12 cellular contexts compared by ENCODE assay signal in the genomic region with DNA sequence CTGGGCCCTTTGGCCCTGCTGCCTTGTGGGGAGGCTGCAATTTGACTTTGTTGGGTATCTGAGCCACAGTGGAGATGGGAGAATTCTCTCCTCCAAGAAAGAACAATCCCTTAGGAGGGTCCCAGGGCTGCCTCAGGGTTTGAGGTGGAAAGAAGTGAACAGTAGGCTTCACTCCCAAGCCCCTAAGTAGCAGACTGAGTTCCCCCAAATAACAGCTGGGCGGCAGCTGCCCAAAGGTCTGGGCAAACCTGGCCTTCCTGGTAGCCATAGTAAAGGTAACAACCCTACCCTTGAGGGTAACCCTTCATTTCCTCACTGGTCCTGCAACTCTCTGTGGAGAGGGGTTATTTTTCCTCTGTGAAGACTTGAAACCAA. TPM values are rescaled to one million over a fixed set of nuclear protein-coding genes. Genes with fewer than 3 reads are reported as not detected.
DNase-seq lines count a peak whose midpoint lies in the region; ATAC-seq and TF ChIP-seq lines count a peak whose summit lies in the region.
"Had no signal": no experiment of that assay in that cellular context is flagged by ENCODE, and none has a peak within 500 bp of the region (broad histone marks: within the 10 kb centered on the region; RNA-seq: fewer than 3 reads in every experiment).

No MANE protein-coding gene starts in this region.

- H3K4me1 ChIP-seq in Caco-2 = peaks cover 30% of the 10 kb centered on the region
- H3K4me1 ChIP-seq in PC-9 (replicated peaks; ENCODE audit: insufficient read depth) = peaks cover 31% of the 10 kb centered on the region
- H3K4me1 ChIP-seq in gastroesophageal sphincter = peaks cover 0 to 42% (median 5%) of the 10 kb centered on the region in 3 donors
- H3K4me1 ChIP-seq in parathyroid adenoma = peaks cover 2% of the 10 kb centered on the region

- H3K36me3 Mint-ChIP-seq in Caco-2 (ENCODE audit: insufficient read depth, unreplicated experiment) = peaks cover 16% of the 10 kb centered on the region
- H3K36me3 Mint-ChIP-seq in activated CD4-positive, alpha-beta memory T cell treated with anti-CD3 and anti-CD28 coated beads, Interleukin-2, amount 10 ng/mL, durations not matched to agents 7 days and 5 days (ENCODE audit: low read depth) = no peaks in the 10 kb centered on the region
- H3K36me3 Mint-ChIP-seq: activated naive CD4-positive, alpha-beta T cell treated with anti-CD3 and anti-CD28 coated beads, Interleukin-2, amount 10 ng/mL, durations not matched to agents 7 days and 5 days had no signal

- H3K79me2 ChIP-seq in PC-9 (ENCODE audit: low read depth) = peaks cover 56% of the 10 kb centered on the region
- no peaks in the 10 kb centered on the region for H3K79me2 ChIP-seq in parathyroid adenoma

- no peak overlapping the region for H3K9ac ChIP-seq in parathyroid adenoma

- no peak for TF ChIP-seq EP300 in gastroesophageal sphincter (IDR thresholded peaks at IDR 0.05)

- CTCF ChIA-PET in Caco-2 (lab: Charles Lee) (interaction anchor here (1.2 to 2.4 kb wide), 3 partner anchors 9 to 194 kb away, joined by 3 to 11 read pairs (median 3); no protein-coding TSS in a partner anchor), PC-9 (lab: Charles Lee) (no interaction called here)
- CTCF ChIA-PET in activated CD4-positive, alpha-beta memory T cell treated with anti-CD3 and anti-CD28 coated beads, Interleukin-2, amount 10 ng/mL, durations not matched to agents 7 days and 5 days (lab: Charles Lee) = interaction anchor here (1.1 kb wide), 1 partner anchor 9 kb away, joined by 3 read pairs; no protein-coding TSS in a partner anchor

- no peak for TF ChIP-seq POLR2A in gastroesophageal sphincter (IDR thresholded peaks at IDR 0.05)

- H3K27ac Mint-ChIP-seq in Caco-2 (ENCODE audit: unreplicated experiment) = peak overlapping the region; percentile 90
- H3K27ac Mint-ChIP-seq in activated CD4-positive, alpha-beta memory T cell treated with anti-CD3 and anti-CD28 coated beads, Interleukin-2, amount 10 ng/mL, durations not matched to agents 7 days and 5 days = no peak overlapping the region
- H3K27ac Mint-ChIP-seq: activated naive CD4-positive, alpha-beta T cell treated with anti-CD3 and anti-CD28 coated beads, Interleukin-2, amount 10 ng/mL, durations not matched to agents 7 days and 5 days; memory B cell had no signal

- H3K4me3 ChIP-seq in Caco-2 (ENCODE audit: low read depth, low read length) (peak overlapping the region; percentile 83), PC-9 (peak overlapping the region; percentile 77), gastroesophageal sphincter (peak overlapping the region; percentile 64 to 65), parathyroid adenoma (ENCODE audit: low read depth, low read length) (peak overlapping the region; percentile 51)

- H3K36me3 ChIP-seq in Caco-2 (ENCODE audit: control insufficient read depth, insufficient read depth, low read length) (no peaks in the 10 kb centered on the region), PC-9 (ENCODE audit: low read depth) (no peaks in the 10 kb centered on the region; the same call in 1 of the 2 replicates), gastroesophageal sphincter (no peaks in the 10 kb centered on the region), parathyroid adenoma (ENCODE audit: control insufficient read depth, insufficient read depth, low read length) (no peaks in the 10 kb centered on the region)

- H3K27me3 ChIP-seq in Caco-2 (replicated peaks; ENCODE audit: control insufficient read depth, insufficient read depth, low read length) (no peaks in the 10 kb centered on the region), PC-9 (ENCODE audit: insufficient read depth, low read depth) (no peaks in the 10 kb centered on the region), gastroesophageal sphincter (no peaks in the 10 kb centered on the region), parathyroid adenoma (ENCODE audit: control insufficient read depth, insufficient read depth, low read length) (no peaks in the 10 kb centered on the region)

- TF ChIP-seq CTCF in Caco-2 (IDR thresholded peaks at IDR 0.05; ENCODE audit: insufficient read depth in 1 of 2, low read depth in 1 of 2, low read length in 1 of 2, severe bottlenecking in 1 of 2, unreplicated experiment in 1 of 2) (no peak), PC-9 (conservative IDR thresholded peaks at IDR 0.05) (no peak), gastroesophageal sphincter (IDR thresholded peaks at IDR 0.05) (no peak), parathyroid adenoma (IDR thresholded peaks at IDR 0.05) (no peak)

- BruUV-seq in Caco-2 (replicated peaks; lab: Mats Ljungman, UMichigan) (no TSS peak), PC-9 (replicated peaks; lab: Mats Ljungman, UMichigan) (TSS peak; percentile 38)

- DNase-seq in Caco-2 = no peak
- DNase-seq in PC-9 = no peak
- no peak for DNase-seq in MV-4-11 (lab: John Stamatoyannopoulos, UW)
- DNase-seq in hippocampal formation (lab: John Stamatoyannopoulos, UW) = no peak
- no peak for DNase-seq in activated CD4-positive, alpha-beta memory T cell treated with anti-CD3 and anti-CD28 coated beads, Interleukin-2, amount 10 ng/mL, durations not matched to agents 7 days and 5 days
- no peak for DNase-seq in NOMO-1 treated with dmso at 0.1 percent for 144 hours (lab: John Stamatoyannopoulos, UW; ENCODE audit: unreplicated experiment)
- DNase-seq: activated CD4-positive, alpha-beta T cell treated with anti-CD3 and anti-CD28 coated beads, Interleukin-2, amount 50 U/mL, for 48 hours; activated naive CD4-positive, alpha-beta T cell treated with anti-CD3 and anti-CD28 coated beads, Interleukin-2, amount 10 ng/mL, durations not matched to agents 7 days and 5 days; T-helper 1 cell had no signal

- H4K20me1 ChIP-seq in PC-9 (ENCODE audit: insufficient read depth) = no peaks in the 10 kb centered on the region

- 60% methylated on average over 1 of the region's 1 CpG; no CpG with 5 or more reads in 1 of the 2 donors for WGBS in gastroesophageal sphincter (ENCODE audit: low coverage in 1 of 2), 2 donors

- intact Hi-C loops in Caco-2 (cut with micrococcal nuclease; ENCODE audit: unreplicated experiment) (loop anchor here (5.0 kb wide), 1 partner anchor 53 kb away; no protein-coding TSS in a partner anchor), PC-9 (cut with micrococcal nuclease; ENCODE audit: unreplicated experiment) (no loop called here)

- POLR2A ChIA-PET in Caco-2 (lab: Charles Lee) = interaction anchor here (1.1 kb wide), 1 partner anchor 9 kb away, joined by 5 read pairs; no protein-coding TSS in a partner anchor
- POLR2A ChIA-PET in PC-9 (lab: Charles Lee; ENCODE audit: unreplicated experiment) = interaction anchor here (0.6 kb wide), 1 partner anchor 346 kb away, joined by 3 read pairs; no protein-coding TSS in a partner anchor
- POLR2A ChIA-PET in activated CD4-positive, alpha-beta memory T cell treated with anti-CD3 and anti-CD28 coated beads, Interleukin-2, amount 10 ng/mL, durations not matched to agents 7 days and 5 days (lab: Charles Lee) = no interaction called here

- H3K27ac ChIP-seq in PC-9 (no peak overlapping the region), gastroesophageal sphincter (peak overlapping the region; percentile 31 to 88 (median 86)), parathyroid adenoma (no peak overlapping the region)

- H2AFZ ChIP-seq in PC-9 (peak overlapping the region; percentile 94), parathyroid adenoma (no peak overlapping the region)

- H3K9me2 ChIP-seq in PC-9 (ENCODE audit: insufficient read depth) = no peaks in the 10 kb centered on the region

- no peaks in the 10 kb centered on the region for H3K9me3 Mint-ChIP-seq in Caco-2 (ENCODE audit: unreplicated experiment)
- H3K9me3 Mint-ChIP-seq in activated CD4-positive, alpha-beta memory T cell treated with anti-CD3 and anti-CD28 coated beads, Interleukin-2, amount 10 ng/mL, durations not matched to agents 7 days and 5 days = peaks cover 2% of the 10 kb centered on the region

- H3K9me3 ChIP-seq in Caco-2 = no peaks in the 10 kb centered on the region
- H3K9me3 ChIP-seq in PC-9 (ENCODE audit: insufficient read depth, low read depth) = no peaks in the 10 kb centered on the region
- H3K9me3 ChIP-seq in gastroesophageal sphincter = no peaks in the 10 kb centered on the region
- no peaks in the 10 kb centered on the region for H3K9me3 ChIP-seq in parathyroid adenoma (ENCODE audit: control insufficient read depth, low read length)

- no peaks in the 10 kb centered on the region for H3K27me3 Mint-ChIP-seq in Caco-2 (ENCODE audit: insufficient read depth, unreplicated experiment)
- H3K27me3 Mint-ChIP-seq in activated CD4-positive, alpha-beta memory T cell treated with anti-CD3 and anti-CD28 coated beads, Interleukin-2, amount 10 ng/mL, durations not matched to agents 7 days and 5 days = no peaks in the 10 kb centered on the region
- H3K27me3 Mint-ChIP-seq: memory B cell had no signal

- no peak for ATAC-seq in gastroesophageal sphincter

- H3F3A ChIP-seq in PC-9 (ENCODE audit: insufficient read depth, low read depth) = no peaks in the 10 kb centered on the region

- peak overlapping the region; percentile 82 for H3K4me2 ChIP-seq in PC-9
- H3K4me2 ChIP-seq in parathyroid adenoma (ENCODE audit: low read length) = peak overlapping the region; percentile 84

- peaks cover 36% of the 10 kb centered on the region for H3K4me1 Mint-ChIP-seq in Caco-2 (ENCODE audit: low read depth, unreplicated experiment)
- no peaks in the 10 kb centered on the region for H3K4me1 Mint-ChIP-seq in activated CD4-positive, alpha-beta memory T cell treated with anti-CD3 and anti-CD28 coated beads, Interleukin-2, amount 10 ng/mL, durations not matched to agents 7 days and 5 days
- H3K4me1 Mint-ChIP-seq: activated naive CD4-positive, alpha-beta T cell treated with anti-CD3 and anti-CD28 coated beads, Interleukin-2, amount 10 ng/mL, durations not matched to agents 7 days and 5 days; memory B cell had no signal

- peak overlapping the region; percentile 94 for H3K4me3 Mint-ChIP-seq in Caco-2 (ENCODE audit: unreplicated experiment)
- no peak overlapping the region for H3K4me3 Mint-ChIP-seq in activated CD4-positive, alpha-beta memory T cell treated with anti-CD3 and anti-CD28 coated beads, Interleukin-2, amount 10 ng/mL, durations not matched to agents 7 days and 5 days
- H3K4me3 Mint-ChIP-seq: activated naive CD4-positive, alpha-beta T cell treated with anti-CD3 and anti-CD28 coated beads, Interleukin-2, amount 10 ng/mL, durations not matched to agents 7 days and 5 days; memory B cell had no signal

RNA-seq across cellular contexts. Expression of a gene that starts 0.7 kb away (rescaled TPM):
- total RNA-seq in Caco-2 (2022) = 70.8 and 71.1 TPM in 2 replicates
- total RNA-seq in PC-9 (2021) = 61.8 and 75.8 TPM in 2 replicates
- 100 to 1,000 TPM in 1 of 4 donors, 10 to 100 TPM in 3; 43.9 to 122 (median 72.7) TPM for total RNA-seq in gastroesophageal sphincter
- total RNA-seq in activated CD4-positive, alpha-beta memory T cell treated with anti-CD3 and anti-CD28 coated beads, Interleukin-2, amount 10 ng/mL, durations not matched to agents 7 days and 5 days = 10 to 100 TPM; 22.7 to 24.0 TPM

RNA-seq across cellular contexts. Expression of a gene that starts 53.7 kb away (rescaled TPM):
- total RNA-seq in Caco-2 (2022) = 1.1 and 1.9 TPM in 2 replicates
- total RNA-seq in PC-9 (2021) = 1.5 and 2.5 TPM in 2 replicates
- 1 to 10 TPM in 2 of 4 donors, under 1 TPM in 1, not detected in 1; 0.54 to 2.5 (median 1.7) TPM for total RNA-seq in gastroesophageal sphincter
- total RNA-seq in activated CD4-positive, alpha-beta memory T cell treated with anti-CD3 and anti-CD28 coated beads, Interleukin-2, amount 10 ng/mL, durations not matched to agents 7 days and 5 days = under 1 TPM; 0.40 TPM

RNA-seq across cellular contexts. Expression of a gene that starts 53.8 kb away (rescaled TPM):
- 48.8 and 57.2 TPM in 2 replicates for total RNA-seq in Caco-2 (2022)
- 53.8 and 64.5 TPM in 2 replicates for total RNA-seq in PC-9 (2021)
- 10 to 100 TPM; 32.3 to 47.1 (median 34.6) TPM for total RNA-seq in gastroesophageal sphincter
- total RNA-seq in activated CD4-positive, alpha-beta memory T cell treated with anti-CD3 and anti-CD28 coated beads, Interleukin-2, amount 10 ng/mL, durations not matched to agents 7 days and 5 days = 10 to 100 TPM; 52.5 to 55.8 TPM

Comparison
In these comparisons a context has a peak if more than half of its experiments do, and no peak if none do; other contexts are left out.
1. H3K27ac ChIP-seq: peak in gastroesophageal sphincter (4 of 4); none in PC-9 (single experiment) and parathyroid adenoma (single experiment).
2. Peak in every context shown above with its lines, with median percentiles within 50 percentile points of each other: H3K4me3 ChIP-seq.